18 cellular contexts compared by ENCODE assay signal in genomic region chr3:111747490-111747889, GRCh38.
DNase-seq lines count a peak whose midpoint lies in the region; ATAC-seq and TF ChIP-seq lines count a peak whose summit lies in the region.
"Had no signal": no experiment of that assay in that cellular context is flagged by ENCODE, and none has a peak within 500 bp of the region (broad histone marks: within the 10 kb centered on the region; RNA-seq: fewer than 3 reads in every experiment).

No MANE protein-coding gene starts in this region.

- 21 to 57% methylated on average over 1 of the region's 1 CpG for WGBS in esophagus squamous epithelium, 2 donors

- H3K4me3 ChIP-seq in RWPE2 (ENCODE audit: severe bottlenecking) (no peak overlapping the region), esophagus squamous epithelium (no peak overlapping the region), osteoblast (ENCODE audit: insufficient read depth, low read length) (no peak overlapping the region), coronary artery (no peak overlapping the region)

- H3K27ac ChIP-seq in RWPE2 (ENCODE audit: poor library complexity, severe bottlenecking): peak overlapping the region; percentile 91
- peak overlapping the region; percentile 68 to 82 (median 76) for H3K27ac ChIP-seq in esophagus squamous epithelium
- peak overlapping the region; percentile 49 for H3K27ac ChIP-seq in osteoblast (ENCODE audit: low read depth, low read length)
- no peak overlapping the region for H3K27ac ChIP-seq in coronary artery

- H3K4me1 ChIP-seq in RWPE2 (ENCODE audit: insufficient read depth, poor library complexity, severe bottlenecking): peaks cover 69% of the 10 kb centered on the region
- peaks cover 11 to 81% (median 32%) of the 10 kb centered on the region in 3 donors for H3K4me1 ChIP-seq in esophagus squamous epithelium
- peaks cover 24% of the 10 kb centered on the region for H3K4me1 ChIP-seq in osteoblast (ENCODE audit: insufficient read depth, low read length)

- no peaks in the 10 kb centered on the region for H3K9me3 ChIP-seq in RWPE2 (ENCODE audit: severe bottlenecking)
- H3K9me3 ChIP-seq in esophagus squamous epithelium: peaks cover 0 to 4% (median 0%) of the 10 kb centered on the region in 3 donors
- H3K9me3 ChIP-seq in osteoblast (ENCODE audit: low read depth, low read length): no peaks in the 10 kb centered on the region

- no peak overlapping the region for H3K4me2 ChIP-seq in osteoblast (ENCODE audit: insufficient read depth, low read length)

- intact Hi-C loops in esophagus squamous epithelium (cut with DNase I): no loop called here

- ATAC-seq in RWPE2 (ENCODE audit: low read depth): peak; percentile 78

- H4K20me1 ChIP-seq in osteoblast (ENCODE audit: insufficient read depth, low read length): no peaks in the 10 kb centered on the region

- H3K36me3 ChIP-seq in RWPE2 (ENCODE audit: low read depth) (peaks cover 66% of the 10 kb centered on the region), esophagus squamous epithelium (no peaks in the 10 kb centered on the region), osteoblast (ENCODE audit: insufficient read depth, low read length) (no peaks in the 10 kb centered on the region)

- H3K27me3 ChIP-seq in RWPE2 (ENCODE audit: insufficient read depth, poor library complexity, severe bottlenecking) (no peaks in the 10 kb centered on the region), esophagus squamous epithelium (no peaks in the 10 kb centered on the region), osteoblast (ENCODE audit: insufficient read depth, low read length) (no peaks in the 10 kb centered on the region)

- peak; percentile 60 for DNase-seq in EL
- no peak for DNase-seq in RWPE2 (ENCODE audit: low spot score)
- DNase-seq in esophagus squamous epithelium (lab: John Stamatoyannopoulos, UW): no peak
- peak; percentile 35 for DNase-seq in osteoblast (ENCODE audit: insufficient read length, low spot score, missing footprints)
- no peak for DNase-seq in T-helper 9 cell
- DNase-seq in NCI-H2196 (lab: John Stamatoyannopoulos, UW; ENCODE audit: unreplicated experiment): no peak
- DNase-seq in coronary artery (ENCODE audit: low spot score): no peak
- no peak for DNase-seq in SIG-M5 treated with dmso at 0.1 percent for 504 hours (lab: John Stamatoyannopoulos, UW; ENCODE audit: unreplicated experiment)
- DNase-seq: activated CD4-positive, alpha-beta T cell treated with anti-CD3 and anti-CD28 coated beads for 4 hours; activated T-cell treated with anti-CD3 and anti-CD28 coated beads for 4 hours; DMS 273 treated with DMSO at 0.1 percent for 48 hours; H7; NCI-H1694 treated with DMSO at 0.1 percent for 48 hours; NCI-H510A treated with DMSO at 0.1 percent for 48 hours; nucleus accumbens; OCI-M1; stimulated activated CD4-positive, alpha-beta T cell treated with anti-CD3 and anti-CD28 coated beads, Interleukin-12 subunit alpha, Interleukin-12 subunit beta, amount 100 ng/mL, for 4 hours; T-helper 1 cell had no signal

- no peaks in the 10 kb centered on the region for H3K79me2 ChIP-seq in osteoblast (ENCODE audit: insufficient read depth, low read length)

- no peak overlapping the region for H2AFZ ChIP-seq in osteoblast (ENCODE audit: low read length)

- TF ChIP-seq CTCF in RWPE2 (IDR thresholded peaks at IDR 0.05; ENCODE audit: poor library complexity, severe bottlenecking) (no peak), esophagus squamous epithelium (IDR thresholded peaks at IDR 0.05) (no peak), osteoblast (IDR thresholded peaks at IDR 0.05; ENCODE audit: extremely low read depth, low read depth, low read length) (no peak), coronary artery (IDR thresholded peaks at IDR 0.05) (no peak)

- TF ChIP-seq POLR2A in esophagus squamous epithelium (IDR thresholded peaks at IDR 0.05): no peak

Comparison
In these comparisons a context has a peak if more than half of its experiments do, and no peak if none do; other contexts are left out.
1. DNase-seq: peak in EL (single experiment) and osteoblast (single experiment); none in RWPE2 (single experiment), esophagus squamous epithelium (single experiment), T-helper 9 cell (single experiment), NCI-H2196 (single experiment), coronary artery (single experiment) and SIG-M5 treated with dmso at 0.1 percent for 504 hours (single experiment).
2. H3K27ac ChIP-seq: peak in RWPE2 (single experiment), esophagus squamous epithelium (4 of 4) and osteoblast (single experiment); none in coronary artery (0 of 2).